8 cellular contexts compared by ENCODE assay signal in genomic region chrX:51495708-51496488, GRCh38. TPM values are rescaled to one million over a fixed set of nuclear protein-coding genes. Genes with fewer than 3 reads are reported as not detected.
DNase-seq lines count a peak whose midpoint lies in the region; ATAC-seq and TF ChIP-seq lines count a peak whose summit lies in the region.
"Not testable (repeated sequence)": the region's sequence is repeated elsewhere in the genome, so short reads cannot be mapped to it uniquely, and the experiment has no call there.

No MANE protein-coding gene starts in this region.

- ATAC-seq in CD8-positive, alpha-beta T cell, result not testable (repeated sequence)
- ATAC-seq in activated CD8-positive, alpha-beta memory T cell treated with anti-CD3 and anti-CD28 coated beads, Interleukin-2, amount 10 ng/mL, durations not matched to agents 7 days and 5 days, result peak; percentile 48

- H3K9me3 ChIP-seq in CD8-positive, alpha-beta T cell (ENCODE audit: low read length); GM23248 (ENCODE audit: low read depth); stomach: not testable (repeated sequence)

- not testable (repeated sequence) for H3K9me3 Mint-ChIP-seq in CD8-positive, alpha-beta T cell; activated CD8-positive, alpha-beta memory T cell treated with anti-CD3 and anti-CD28 coated beads, Interleukin-2, amount 10 ng/mL, durations not matched to agents 7 days and 5 days (ENCODE audit: low read depth); neural crest cell

- H3K27me3 ChIP-seq in CD8-positive, alpha-beta T cell (ENCODE audit: insufficient read depth, low read length); GM23248 (replicated peaks; ENCODE audit: insufficient read depth): not testable (repeated sequence)
- H3K27me3 ChIP-seq in stomach, result peaks cover 0 to 28% (median 20%) of the 10 kb centered on the region in 3 donors

- POLR2A ChIA-PET in CD8-positive, alpha-beta T cell (lab: Charles Lee), result not testable (repeated sequence)

- not testable (repeated sequence) for H3K9me2 ChIP-seq in GM23248 (ENCODE audit: insufficient read depth)

- H3K4me2 ChIP-seq in GM23248 (ENCODE audit: unreplicated experiment), result peak overlapping the region; percentile 50

- intact Hi-C loops in CD8-positive, alpha-beta T cell (cut with DNase I, micrococcal nuclease); stomach (cut with DNase I; ENCODE audit: low total_unique reads): not testable (repeated sequence)

- TF ChIP-seq EP300 in stomach (IDR thresholded peaks at IDR 0.05), result not testable (repeated sequence)

- H3K4me1 Mint-ChIP-seq in CD8-positive, alpha-beta T cell (ENCODE audit: low read depth), result peaks cover 16% of the 10 kb centered on the region
- peaks cover 10% of the 10 kb centered on the region for H3K4me1 Mint-ChIP-seq in activated CD8-positive, alpha-beta memory T cell treated with anti-CD3 and anti-CD28 coated beads, Interleukin-2, amount 10 ng/mL, durations not matched to agents 7 days and 5 days
- H3K4me1 Mint-ChIP-seq in neural crest cell, result peaks cover 15% of the 10 kb centered on the region

- H3K9ac ChIP-seq in GM23248, result peak overlapping the region; percentile 83

- H3K27ac Mint-ChIP-seq in CD8-positive, alpha-beta T cell, result not testable (repeated sequence)
- peak overlapping the region; percentile 49 for H3K27ac Mint-ChIP-seq in activated CD8-positive, alpha-beta memory T cell treated with anti-CD3 and anti-CD28 coated beads, Interleukin-2, amount 10 ng/mL, durations not matched to agents 7 days and 5 days
- peak overlapping the region; percentile 95 for H3K27ac Mint-ChIP-seq in neural crest cell (ENCODE audit: unreplicated experiment)

- peaks cover 10% of the 10 kb centered on the region; the same call in 1 of the 2 replicates for H3F3A ChIP-seq in GM23248 (ENCODE audit: insufficient read depth)

- peak overlapping the region; percentile 45 for H3K4me3 ChIP-seq in CD8-positive, alpha-beta T cell (ENCODE audit: low read depth, low read length)
- peak overlapping the region; percentile 75 for H3K4me3 ChIP-seq in GM23248
- H3K4me3 ChIP-seq in coronary artery, result peak overlapping the region; percentile 83
- H3K4me3 ChIP-seq in stomach, result peak overlapping the region; percentile 48 to 67 (median 59)

- H3K4me3 Mint-ChIP-seq in CD8-positive, alpha-beta T cell, result peak overlapping the region; percentile 82
- peak overlapping the region; percentile 78 for H3K4me3 Mint-ChIP-seq in activated CD8-positive, alpha-beta memory T cell treated with anti-CD3 and anti-CD28 coated beads, Interleukin-2, amount 10 ng/mL, durations not matched to agents 7 days and 5 days
- H3K4me3 Mint-ChIP-seq in neural crest cell, result peak overlapping the region; percentile 95

- not testable (repeated sequence) for H4K20me1 ChIP-seq in GM23248 (ENCODE audit: insufficient read depth)

- TF ChIP-seq CTCF in CD8-positive, alpha-beta T cell (IDR thresholded peaks at IDR 0.05); coronary artery (IDR thresholded peaks at IDR 0.05); neural crest cell (conservative IDR thresholded peaks at IDR 0.05); stomach (IDR thresholded peaks at IDR 0.05): not testable (repeated sequence)

- H3K27me3 Mint-ChIP-seq in CD8-positive, alpha-beta T cell (ENCODE audit: low read depth), result peaks cover 24% of the 10 kb centered on the region
- H3K27me3 Mint-ChIP-seq in activated CD8-positive, alpha-beta memory T cell treated with anti-CD3 and anti-CD28 coated beads, Interleukin-2, amount 10 ng/mL, durations not matched to agents 7 days and 5 days, result peaks cover 17% of the 10 kb centered on the region
- H3K27me3 Mint-ChIP-seq in neural crest cell (ENCODE audit: low read depth), result not testable (repeated sequence)

- TF ChIP-seq POLR2A in stomach (IDR thresholded peaks at IDR 0.05), result not testable (repeated sequence)

- 0 to 1% methylated on average over 19 to 20 of the region's 59 CpGs for WGBS in GM23248 (ENCODE audit: low coverage in 1 of 2, low lambda C conversion rate in 2 of 2, missing lambda C conversion rate in 2 of 2), 2 experiments
- WGBS in stomach, 5 donors, result 0 to 51% (median 6%) methylated on average over 13 to 48 of the region's 59 CpGs

- H3K36me3 Mint-ChIP-seq in CD8-positive, alpha-beta T cell; activated CD8-positive, alpha-beta memory T cell treated with anti-CD3 and anti-CD28 coated beads, Interleukin-2, amount 10 ng/mL, durations not matched to agents 7 days and 5 days; neural crest cell (ENCODE audit: low read depth): not testable (repeated sequence)

- peaks cover 19% of the 10 kb centered on the region for H3K79me2 ChIP-seq in GM23248 (ENCODE audit: insufficient read depth)

- peak overlapping the region; percentile 80 for H2AFZ ChIP-seq in GM23248

- H3K27ac ChIP-seq in CD8-positive, alpha-beta T cell (ENCODE audit: low read depth, low read length), result not testable (repeated sequence)
- H3K27ac ChIP-seq in GM23248, result peak overlapping the region; percentile 41
- peak overlapping the region in 1 of 2 donors; percentile 49 for H3K27ac ChIP-seq in coronary artery
- H3K27ac ChIP-seq in stomach, result peak overlapping the region in 2 of 5 donors; percentile 40 to 48

- not testable (repeated sequence) for DNase-seq in CD8-positive, alpha-beta T cell; coronary artery (ENCODE audit: low spot score); neural crest cell (ENCODE audit: low read depth, low spot score); stomach
- DNase-seq in GM23248 (peak; percentile 57), NCI-H524 (lab: John Stamatoyannopoulos, UW) (peak; percentile 33 to 44), hepatic stellate cell (ENCODE audit: low spot score) (peak; percentile 2)
- DNase-seq in activated CD8-positive, alpha-beta memory T cell treated with anti-CD3 and anti-CD28 coated beads, Interleukin-2, amount 10 ng/mL, durations not matched to agents 7 days and 5 days, result peak; percentile 40

- H3K36me3 ChIP-seq in CD8-positive, alpha-beta T cell (ENCODE audit: insufficient read depth, low read length); GM23248 (ENCODE audit: low read depth); stomach: not testable (repeated sequence)

- in situ Hi-C loops in GM23248 (cut with MboI), result loop anchor here (25.0 kb wide), 1 partner anchor 366 kb away; no protein-coding TSS in a partner anchor

- CTCF ChIA-PET in CD8-positive, alpha-beta T cell (lab: Charles Lee); activated CD8-positive, alpha-beta memory T cell treated with anti-CD3 and anti-CD28 coated beads, Interleukin-2, amount 10 ng/mL, durations not matched to agents 7 days and 5 days (lab: Charles Lee): not testable (repeated sequence)

- H3K4me1 ChIP-seq in CD8-positive, alpha-beta T cell (ENCODE audit: insufficient read depth, low read length); GM23248 (ENCODE audit: insufficient read depth); stomach: not testable (repeated sequence)

RNA-seq across cellular contexts. Expression of gene NUDT11, which starts 0.5 kb away (rescaled TPM):
- total RNA-seq in CD8-positive, alpha-beta T cell, result 1 to 10 TPM; 1.6 to 2.1 TPM
- total RNA-seq in GM23248 (2014; rRNA removed; shearing (Covaris generic)), result 12.0 and 12.4 TPM in 2 replicates
- polyA plus RNA-seq in GM23248 (2016; fragmentation: Nextera tagmentation; extraction: Ambion mirVana) (8.1 and 8.2 TPM in 2 replicates), stomach (1 to 10 TPM in 2 of 3 donors, under 1 TPM in 1; 0.61 to 1.2 (median 1.1) TPM)
- 1 to 10 TPM in 1 of 2 experiments, under 1 TPM in 1; 0.79 to 1.5 TPM for total RNA-seq in activated CD8-positive, alpha-beta memory T cell treated with anti-CD3 and anti-CD28 coated beads, Interleukin-2, amount 10 ng/mL, durations not matched to agents 7 days and 5 days
- total RNA-seq in neural crest cell (39.8 and 41.3 TPM in 2 replicates), stomach (1 to 10 TPM in 1 of 5 donors, under 1 TPM in 1, not detected in 3; 0.45 to 7.2 TPM)
